Comparison of ENCODE assay signal across 1 cellular context in the genomic region with DNA sequence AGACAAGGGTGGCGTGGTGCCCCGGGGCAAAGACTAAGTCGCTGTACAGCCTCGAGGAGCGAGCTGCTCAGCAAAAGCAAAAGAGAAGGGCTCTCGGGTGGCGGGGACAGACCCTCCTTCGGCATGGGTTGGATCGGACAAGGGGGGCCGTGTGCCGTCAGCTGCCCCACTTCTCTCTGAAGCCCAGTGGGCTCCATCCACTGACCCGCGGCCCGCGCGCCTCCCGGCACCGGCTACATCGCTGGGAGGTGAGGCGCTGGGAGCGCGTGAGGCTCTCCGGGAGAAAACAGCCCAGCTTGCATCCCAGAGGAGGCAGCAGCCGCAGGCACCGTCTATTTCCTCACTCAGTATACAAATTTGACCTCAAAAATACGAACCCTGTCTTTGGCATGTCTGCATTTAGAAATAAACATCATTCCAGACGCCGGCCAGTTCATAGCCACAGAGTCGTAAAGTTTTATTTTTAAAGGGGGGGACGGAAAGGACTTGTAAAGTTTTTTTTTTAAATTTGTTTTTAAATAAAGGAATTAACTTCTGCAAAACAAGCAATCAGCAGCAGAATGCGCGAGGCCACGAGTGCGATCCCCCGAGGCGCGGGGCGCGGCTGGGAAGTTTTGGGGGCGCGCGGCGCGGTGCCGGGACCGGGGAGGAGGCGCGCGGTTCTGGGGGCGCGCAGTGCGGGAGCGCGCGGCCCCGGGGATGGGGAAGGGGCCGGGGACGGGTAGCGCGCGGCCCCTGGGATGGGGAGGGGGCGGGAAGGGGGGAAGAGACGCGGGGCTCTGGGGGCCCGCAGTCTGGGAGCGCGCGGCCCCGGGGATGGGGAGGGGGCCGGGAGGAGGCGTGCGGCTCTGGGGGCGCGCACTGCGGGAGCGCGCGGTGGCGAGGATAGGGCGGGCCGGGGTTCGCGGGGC.
TF ChIP-seq lines count a peak whose summit lies in the region.

No MANE protein-coding gene starts in this region.

TF ChIP-seq in HEK293, 187 proteins besides CTCF, POLR2A, EP300 and RAD21 (continued from another document and continues in another):
- TF ChIP-seq ZNF148 (tag by site-specific recombination; IDR thresholded peaks at IDR 0.05; ENCODE audit: borderline replicate concordance) (no peak), ZBTB10 (tag by site-specific recombination; IDR thresholded peaks at IDR 0.05) (peak; percentile 45; the same call in 1 of the 2 replicates), ZNF266 (tag by site-specific recombination; IDR thresholded peaks at IDR 0.05; ENCODE audit: low read depth) (no peak), TSHZ1 (tag by site-specific recombination; IDR thresholded peaks at IDR 0.05; ENCODE audit: borderline replicate concordance) (no peak), ZNF174 (tag by site-specific recombination; IDR thresholded peaks at IDR 0.05) (no peak), ZNF391 (tag by site-specific recombination; IDR thresholded peaks at IDR 0.05; ENCODE audit: borderline replicate concordance, low read depth) (no peak), ZNF514 (tag by site-specific recombination; IDR thresholded peaks at IDR 0.05) (no peak), KLF10 (tag by site-specific recombination; IDR thresholded peaks at IDR 0.05) (peak; percentile 29; the same call in 1 of the 2 replicates), GLI2 (tag by site-specific recombination; IDR thresholded peaks at IDR 0.05; ENCODE audit: borderline replicate concordance, low read depth) (no peak), KLF9 (tag by site-specific recombination; IDR thresholded peaks at IDR 0.05; ENCODE audit: low read depth) (no peak), ZNF585B (tag by site-specific recombination; IDR thresholded peaks at IDR 0.05) (no peak), ZNF24 (tag by site-specific recombination; IDR thresholded peaks at IDR 0.05) (no peak), ZEB2 (tag by site-specific recombination; IDR thresholded peaks at IDR 0.05) (no peak), ZNF548 (tag by site-specific recombination; IDR thresholded peaks at IDR 0.05) (no peak), ZNF510 (tag by site-specific recombination; IDR thresholded peaks at IDR 0.05; ENCODE audit: insufficient replicate concordance) (no peak), ZNF529 (tag by site-specific recombination; IDR thresholded peaks at IDR 0.05; ENCODE audit: insufficient replicate concordance) (no peak), ZBTB48 (tag by site-specific recombination; IDR thresholded peaks at IDR 0.05) (no peak; the same call in 1 of the 2 replicates), YY2 (tag by site-specific recombination; IDR thresholded peaks at IDR 0.05) (no peak), ZNF121 (tag by site-specific recombination; IDR thresholded peaks at IDR 0.05) (no peak), SETDB1 (IDR thresholded peaks at IDR 0.05; ENCODE audit: insufficient read length, low read length) (no peak), ZNF76 (tag by site-specific recombination; IDR thresholded peaks at IDR 0.05; ENCODE audit: borderline replicate concordance, low read depth) (peak; percentile 66), REPIN1 (tag by site-specific recombination; IDR thresholded peaks at IDR 0.05; ENCODE audit: low read depth) (no peak), ZNF169 (tag by site-specific recombination; IDR thresholded peaks at IDR 0.05) (no peak), ZNF2 (tag by site-specific recombination; IDR thresholded peaks at IDR 0.05) (peak; percentile 50; the same call in 1 of the 2 replicates), BCL11B (tag by site-specific recombination; IDR thresholded peaks at IDR 0.05; ENCODE audit: low read depth) (0 out of 2 replicates have a peak, but pooled peaks have one; percentile 27), MYNN (tag by site-specific recombination; IDR thresholded peaks at IDR 0.05; ENCODE audit: borderline replicate concordance) (no peak), ZNF560 (tag by site-specific recombination; IDR thresholded peaks at IDR 0.05; ENCODE audit: borderline replicate concordance) (no peak), ZNF530 (tag by site-specific recombination; IDR thresholded peaks at IDR 0.05; ENCODE audit: low read depth) (no peak), OVOL3 (tag by site-specific recombination; IDR thresholded peaks at IDR 0.05) (no peak), ZNF132 (tag by site-specific recombination; IDR thresholded peaks at IDR 0.05; ENCODE audit: borderline replicate concordance) (no peak), GLIS2 (tag by site-specific recombination; IDR thresholded peaks at IDR 0.05) (peak; percentile 66), KLF16 (tag by site-specific recombination; IDR thresholded peaks at IDR 0.05) (no peak; the same call in 1 of the 2 replicates), ZNF10 (tag by site-specific recombination; IDR thresholded peaks at IDR 0.05) (peak; percentile 78), ZNF23 (tag by site-specific recombination; IDR thresholded peaks at IDR 0.05; ENCODE audit: borderline replicate concordance) (no peak)
- TF ChIP-seq, protein P1, sequence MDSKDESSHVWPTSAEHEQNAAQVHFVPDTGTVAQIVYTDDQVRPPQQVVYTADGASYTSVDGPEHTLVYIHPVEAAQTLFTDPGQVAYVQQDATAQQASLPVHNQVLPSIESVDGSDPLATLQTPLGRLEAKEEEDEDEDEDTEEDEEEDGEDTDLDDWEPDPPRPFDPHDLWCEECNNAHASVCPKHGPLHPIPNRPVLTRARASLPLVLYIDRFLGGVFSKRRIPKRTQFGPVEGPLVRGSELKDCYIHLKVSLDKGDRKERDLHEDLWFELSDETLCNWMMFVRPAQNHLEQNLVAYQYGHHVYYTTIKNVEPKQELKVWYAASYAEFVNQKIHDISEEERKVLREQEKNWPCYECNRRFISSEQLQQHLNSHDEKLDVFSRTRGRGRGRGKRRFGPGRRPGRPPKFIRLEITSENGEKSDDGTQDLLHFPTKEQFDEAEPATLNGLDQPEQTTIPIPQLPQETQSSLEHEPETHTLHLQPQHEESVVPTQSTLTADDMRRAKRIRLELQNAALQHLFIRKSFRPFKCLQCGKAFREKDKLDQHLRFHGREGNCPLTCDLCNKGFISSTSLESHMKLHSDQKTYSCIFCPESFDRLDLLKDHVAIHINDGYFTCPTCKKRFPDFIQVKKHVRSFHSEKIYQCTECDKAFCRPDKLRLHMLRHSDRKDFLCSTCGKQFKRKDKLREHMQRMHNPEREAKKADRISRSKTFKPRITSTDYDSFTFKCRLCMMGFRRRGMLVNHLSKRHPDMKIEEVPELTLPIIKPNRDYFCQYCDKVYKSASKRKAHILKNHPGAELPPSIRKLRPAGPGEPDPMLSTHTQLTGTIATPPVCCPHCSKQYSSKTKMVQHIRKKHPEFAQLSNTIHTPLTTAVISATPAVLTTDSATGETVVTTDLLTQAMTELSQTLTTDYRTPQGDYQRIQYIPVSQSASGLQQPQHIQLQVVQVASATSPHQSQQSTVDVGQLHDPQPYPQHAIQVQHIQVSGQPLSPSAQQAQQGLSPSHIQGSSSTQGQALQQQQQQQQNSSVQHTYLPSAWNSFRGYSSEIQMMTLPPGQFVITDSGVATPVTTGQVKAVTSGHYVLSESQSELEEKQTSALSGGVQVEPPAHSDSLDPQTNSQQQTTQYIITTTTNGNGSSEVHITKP (tag by site-specific recombination; IDR thresholded peaks at IDR 0.05) = 0 out of 2 replicates have a peak, but pooled peaks have one; percentile 14
- TF ChIP-seq, protein P2, sequence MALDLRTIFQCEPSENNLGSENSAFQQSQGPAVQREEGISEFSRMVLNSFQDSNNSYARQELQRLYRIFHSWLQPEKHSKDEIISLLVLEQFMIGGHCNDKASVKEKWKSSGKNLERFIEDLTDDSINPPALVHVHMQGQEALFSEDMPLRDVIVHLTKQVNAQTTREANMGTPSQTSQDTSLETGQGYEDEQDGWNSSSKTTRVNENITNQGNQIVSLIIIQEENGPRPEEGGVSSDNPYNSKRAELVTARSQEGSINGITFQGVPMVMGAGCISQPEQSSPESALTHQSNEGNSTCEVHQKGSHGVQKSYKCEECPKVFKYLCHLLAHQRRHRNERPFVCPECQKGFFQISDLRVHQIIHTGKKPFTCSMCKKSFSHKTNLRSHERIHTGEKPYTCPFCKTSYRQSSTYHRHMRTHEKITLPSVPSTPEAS (tag by site-specific recombination; IDR thresholded peaks at IDR 0.05) = no peak
- TF ChIP-seq, protein P3, sequence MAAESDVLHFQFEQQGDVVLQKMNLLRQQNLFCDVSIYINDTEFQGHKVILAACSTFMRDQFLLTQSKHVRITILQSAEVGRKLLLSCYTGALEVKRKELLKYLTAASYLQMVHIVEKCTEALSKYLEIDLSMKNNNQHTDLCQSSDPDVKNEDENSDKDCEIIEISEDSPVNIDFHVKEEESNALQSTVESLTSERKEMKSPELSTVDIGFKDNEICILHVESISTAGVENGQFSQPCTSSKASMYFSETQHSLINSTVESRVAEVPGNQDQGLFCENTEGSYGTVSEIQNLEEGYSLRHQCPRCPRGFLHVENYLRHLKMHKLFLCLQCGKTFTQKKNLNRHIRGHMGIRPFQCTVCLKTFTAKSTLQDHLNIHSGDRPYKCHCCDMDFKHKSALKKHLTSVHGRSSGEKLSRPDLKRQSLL (tag by site-specific recombination; IDR thresholded peaks at IDR 0.05) = no peak
- TF ChIP-seq, protein P4, sequence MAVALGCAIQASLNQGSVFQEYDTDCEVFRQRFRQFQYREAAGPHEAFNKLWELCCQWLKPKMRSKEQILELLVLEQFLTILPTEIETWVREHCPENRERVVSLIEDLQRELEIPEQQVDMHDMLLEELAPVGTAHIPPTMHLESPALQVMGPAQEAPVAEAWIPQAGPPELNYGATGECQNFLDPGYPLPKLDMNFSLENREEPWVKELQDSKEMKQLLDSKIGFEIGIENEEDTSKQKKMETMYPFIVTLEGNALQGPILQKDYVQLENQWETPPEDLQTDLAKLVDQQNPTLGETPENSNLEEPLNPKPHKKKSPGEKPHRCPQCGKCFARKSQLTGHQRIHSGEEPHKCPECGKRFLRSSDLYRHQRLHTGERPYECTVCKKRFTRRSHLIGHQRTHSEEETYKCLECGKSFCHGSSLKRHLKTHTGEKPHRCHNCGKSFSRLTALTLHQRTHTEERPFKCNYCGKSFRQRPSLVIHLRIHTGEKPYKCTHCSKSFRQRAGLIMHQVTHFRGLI (tag by site-specific recombination; IDR thresholded peaks at IDR 0.05) = peak; percentile 37; the same call in 1 of the 2 replicates
- TF ChIP-seq, protein P5, sequence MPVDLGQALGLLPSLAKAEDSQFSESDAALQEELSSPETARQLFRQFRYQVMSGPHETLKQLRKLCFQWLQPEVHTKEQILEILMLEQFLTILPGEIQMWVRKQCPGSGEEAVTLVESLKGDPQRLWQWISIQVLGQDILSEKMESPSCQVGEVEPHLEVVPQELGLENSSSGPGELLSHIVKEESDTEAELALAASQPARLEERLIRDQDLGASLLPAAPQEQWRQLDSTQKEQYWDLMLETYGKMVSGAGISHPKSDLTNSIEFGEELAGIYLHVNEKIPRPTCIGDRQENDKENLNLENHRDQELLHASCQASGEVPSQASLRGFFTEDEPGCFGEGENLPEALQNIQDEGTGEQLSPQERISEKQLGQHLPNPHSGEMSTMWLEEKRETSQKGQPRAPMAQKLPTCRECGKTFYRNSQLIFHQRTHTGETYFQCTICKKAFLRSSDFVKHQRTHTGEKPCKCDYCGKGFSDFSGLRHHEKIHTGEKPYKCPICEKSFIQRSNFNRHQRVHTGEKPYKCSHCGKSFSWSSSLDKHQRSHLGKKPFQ (tag by site-specific recombination; IDR thresholded peaks at IDR 0.05) = no peak
